Comparison of ENCODE assay signal across 1 cellular context in the genomic region with DNA sequence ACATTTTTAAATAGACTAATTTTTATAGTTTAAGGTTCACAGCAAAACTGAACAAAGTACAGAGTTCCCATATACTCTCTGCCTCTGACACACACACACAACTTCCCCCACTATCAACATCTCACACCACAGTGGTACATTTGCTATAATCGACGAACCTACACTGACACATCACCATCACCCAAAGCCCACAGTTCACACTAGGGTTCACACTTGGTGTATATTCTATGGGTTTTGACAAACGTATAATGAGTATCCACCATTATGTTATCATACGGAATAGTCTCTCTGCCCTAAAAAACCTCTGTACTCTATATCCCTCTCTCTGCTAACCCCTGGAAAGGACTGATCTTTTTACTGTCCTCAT.
TF ChIP-seq lines count a peak whose summit lies in the region.

No MANE protein-coding gene starts in this region.

TF ChIP-seq in K562, 482 proteins besides CTCF, POLR2A, EP300 and RAD21:
- TF ChIP-seq ZBTB2 (IDR thresholded peaks at IDR 0.05) (no peak), ZKSCAN8 (CRISPR knock-in tag; IDR thresholded peaks at IDR 0.05) (no peak), SIN3A (IDR thresholded peaks at IDR 0.05; ENCODE audit: borderline replicate concordance in 2 of 2, control insufficient read depth in 1 of 2, low read depth in 2 of 2, low read length in 2 of 2) (no peak), POLR2H (tag; IDR thresholded peaks at IDR 0.05; ENCODE audit: low read depth) (no peak), ARID3B (CRISPR knock-in tag; IDR thresholded peaks at IDR 0.05; ENCODE audit: borderline replicate concordance) (no peak), WHSC1 (IDR thresholded peaks at IDR 0.05; ENCODE audit: low read length) (no peak), HDAC3 (IDR thresholded peaks at IDR 0.05; ENCODE audit: borderline replicate concordance, partially characterized antibody) (no peak), MEIS2 (IDR thresholded peaks at IDR 0.05; ENCODE audit: partially characterized antibody) (no peak), DIDO1 (tag; IDR thresholded peaks at IDR 0.05; ENCODE audit: low read depth) (no peak), NRF1 (conservative IDR thresholded peaks at IDR 0.05 in 1 of 2, IDR thresholded peaks at IDR 0.05 in 1 of 2) (no peak)
- TF ChIP-seq, protein P1, sequence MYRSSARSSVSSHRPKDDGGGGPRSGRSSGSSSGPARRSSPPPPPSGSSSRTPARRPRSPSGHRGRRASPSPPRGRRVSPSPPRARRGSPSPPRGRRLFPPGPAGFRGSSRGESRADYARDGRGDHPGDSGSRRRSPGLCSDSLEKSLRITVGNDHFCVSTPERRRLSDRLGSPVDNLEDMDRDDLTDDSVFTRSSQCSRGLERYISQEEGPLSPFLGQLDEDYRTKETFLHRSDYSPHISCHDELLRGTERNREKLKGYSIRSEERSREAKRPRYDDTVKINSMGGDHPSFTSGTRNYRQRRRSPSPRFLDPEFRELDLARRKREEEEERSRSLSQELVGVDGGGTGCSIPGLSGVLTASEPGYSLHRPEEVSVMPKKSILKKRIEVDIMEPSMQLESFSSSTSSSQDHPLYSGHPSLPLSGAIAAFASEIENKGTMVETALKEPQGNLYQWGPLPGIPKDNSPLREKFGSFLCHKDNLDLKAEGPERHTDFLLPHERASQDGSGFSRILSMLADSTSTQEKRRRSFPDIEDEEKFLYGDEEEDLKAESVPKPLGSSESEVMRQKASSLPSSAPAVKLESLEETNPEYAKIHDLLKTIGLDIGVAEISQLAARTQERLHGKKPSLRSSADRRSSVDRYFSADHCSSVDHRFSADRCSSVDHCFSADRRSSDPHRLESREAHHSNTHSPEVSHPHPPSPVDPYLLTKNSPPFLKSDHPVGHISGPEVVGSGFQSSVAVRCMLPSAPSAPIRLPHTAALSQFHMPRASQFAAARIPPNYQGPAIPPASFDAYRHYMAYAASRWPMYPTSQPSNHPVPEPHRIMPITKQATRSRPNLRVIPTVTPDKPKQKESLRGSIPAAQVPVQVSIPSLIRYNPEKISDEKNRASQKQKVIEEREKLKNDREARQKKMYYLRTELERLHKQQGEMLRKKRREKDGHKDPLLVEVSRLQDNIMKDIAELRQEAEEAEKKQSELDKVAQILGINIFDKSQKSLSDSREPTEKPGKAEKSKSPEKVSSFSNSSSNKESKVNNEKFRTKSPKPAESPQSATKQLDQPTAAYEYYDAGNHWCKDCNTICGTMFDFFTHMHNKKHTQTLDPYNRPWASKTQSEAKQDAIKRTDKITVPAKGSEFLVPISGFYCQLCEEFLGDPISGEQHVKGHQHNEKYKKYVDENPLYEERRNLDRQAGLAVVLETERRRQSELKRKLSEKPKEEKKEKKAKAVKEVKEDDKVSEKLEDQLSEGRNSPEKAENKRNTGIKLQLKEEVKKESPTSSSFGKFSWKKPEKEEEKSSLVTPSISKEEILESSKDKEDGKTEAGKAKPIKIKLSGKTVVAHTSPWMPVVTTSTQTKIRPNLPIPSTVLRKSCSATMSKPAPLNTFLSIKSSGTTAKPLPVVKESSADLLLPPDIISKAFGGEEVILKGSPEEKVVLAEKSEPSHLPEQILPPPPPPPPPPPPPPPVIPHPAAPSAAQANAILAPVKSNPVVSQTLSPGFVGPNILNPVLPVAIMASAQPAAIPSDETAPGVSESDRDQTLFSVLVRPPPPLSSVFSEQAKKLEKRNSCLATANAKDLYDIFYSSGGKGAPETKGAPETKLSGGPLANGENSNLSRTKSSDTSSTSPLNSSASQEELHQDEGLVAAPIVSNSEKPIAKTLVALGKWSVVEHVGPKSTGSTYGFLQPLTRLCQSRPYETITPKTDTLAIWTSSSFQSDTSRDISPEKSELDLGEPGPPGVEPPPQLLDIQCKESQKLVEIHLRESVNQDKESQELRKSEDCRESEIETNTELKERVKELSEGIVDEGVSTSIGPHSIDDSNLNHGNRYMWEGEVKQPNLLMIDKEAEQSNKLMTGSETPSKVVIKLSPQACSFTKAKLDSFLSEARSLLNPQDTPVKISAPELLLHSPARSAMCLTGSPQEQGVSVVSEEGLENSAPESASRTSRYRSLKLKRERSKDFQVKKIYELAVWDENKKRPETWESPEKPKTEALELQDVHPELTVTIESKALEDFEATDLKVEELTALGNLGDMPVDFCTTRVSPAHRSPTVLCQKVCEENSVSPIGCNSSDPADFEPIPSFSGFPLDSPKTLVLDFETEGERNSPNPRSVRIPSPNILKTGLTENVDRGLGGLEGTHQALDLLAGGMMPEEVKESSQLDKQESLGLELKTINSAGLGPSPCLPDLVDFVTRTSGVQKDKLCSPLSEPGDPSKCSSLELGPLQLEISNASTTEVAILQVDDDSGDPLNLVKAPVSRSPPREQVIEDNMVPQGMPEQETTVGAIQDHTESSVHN (IDR thresholded peaks at IDR 0.05; ENCODE audit: borderline replicate concordance in 1 of 2, low read depth in 1 of 2): no peak
